ENCODE assay signal across 1 cellular context in genomic region chr2:64865073-64865830, GRCh38.
TF ChIP-seq lines count a peak whose summit lies in the region.

No MANE protein-coding gene starts in this region.

TF ChIP-seq in HepG2, 621 proteins besides CTCF, POLR2A, EP300 and RAD21 (continued from another document and continues in another):
- TF ChIP-seq CCDC6 (CRISPR knock-in tag; IDR thresholded peaks at IDR 0.05) (0 out of 2 replicates have a peak, but pooled peaks have one; percentile 19), ZSCAN31 (CRISPR knock-in tag; IDR thresholded peaks at IDR 0.05; ENCODE audit: low read depth) (peak; percentile 80; the same call in 1 of the 2 replicates), CHCHD3 (CRISPR knock-in tag; IDR thresholded peaks at IDR 0.05) (no peak), ZNF570 (CRISPR knock-in tag; IDR thresholded peaks at IDR 0.05; ENCODE audit: borderline replicate concordance) (no peak), ZNF709 (CRISPR knock-in tag; IDR thresholded peaks at IDR 0.05) (no peak; the same call in 1 of the 2 replicates), SNAPC2 (CRISPR knock-in tag; IDR thresholded peaks at IDR 0.05) (no peak), E2F1 (CRISPR knock-in tag; IDR thresholded peaks at IDR 0.05) (no peak), HIC2 (CRISPR knock-in tag; IDR thresholded peaks at IDR 0.05; ENCODE audit: low read depth) (peak; percentile 56; the same call in 1 of the 2 replicates), HMGA1 (CRISPR knock-in tag; conservative IDR thresholded peaks at IDR 0.05) (no peak), ZNF20 (CRISPR knock-in tag; IDR thresholded peaks at IDR 0.05) (no peak), ZBTB37 (CRISPR knock-in tag; IDR thresholded peaks at IDR 0.05) (no peak), ZNF138 (CRISPR knock-in tag; IDR thresholded peaks at IDR 0.05; ENCODE audit: low read depth) (no peak), RFX5 (IDR thresholded peaks at IDR 0.05; ENCODE audit: low read depth, low read length) (no peak), POLR2AphosphoS5 (IDR thresholded peaks at IDR 0.05; ENCODE audit: low read depth, low read length) (no peak), ZNF333 (CRISPR knock-in tag; IDR thresholded peaks at IDR 0.05; ENCODE audit: borderline replicate concordance) (no peak), NFAT5 (CRISPR knock-in tag; IDR thresholded peaks at IDR 0.05) (no peak), ZNF512 (CRISPR knock-in tag; IDR thresholded peaks at IDR 0.05) (no peak), TFAP4 (IDR thresholded peaks at IDR 0.05; ENCODE audit: borderline replicate concordance, low read depth) (no peak), ZNF737 (CRISPR knock-in tag; IDR thresholded peaks at IDR 0.05; ENCODE audit: borderline replicate concordance) (no peak), ZNF34 (CRISPR knock-in tag; IDR thresholded peaks at IDR 0.05; ENCODE audit: borderline replicate concordance) (peak; percentile 58; the same call in 1 of the 2 replicates), MIER3 (CRISPR knock-in tag; IDR thresholded peaks at IDR 0.05; ENCODE audit: borderline replicate concordance) (no peak), ATRX (CRISPR knock-in tag; IDR thresholded peaks at IDR 0.05; ENCODE audit: borderline replicate concordance) (no peak), ZNF275 (CRISPR knock-in tag; IDR thresholded peaks at IDR 0.05; ENCODE audit: borderline replicate concordance) (no peak), THAP9 (CRISPR knock-in tag; IDR thresholded peaks at IDR 0.05; ENCODE audit: borderline replicate concordance) (0 out of 2 replicates have a peak, but pooled peaks have one; percentile 27), NCOA2 (CRISPR knock-in tag; IDR thresholded peaks at IDR 0.05) (no peak), PTBP1 (IDR thresholded peaks at IDR 0.05; ENCODE audit: low read depth, low read length, poor library complexity, severe bottlenecking) (no peak), TGIF2 (CRISPR knock-in tag; IDR thresholded peaks at IDR 0.05) (no peak), ZNF556 (CRISPR knock-in tag; IDR thresholded peaks at IDR 0.05; ENCODE audit: borderline replicate concordance) (peak; percentile 65; the same call in 1 of the 2 replicates), MED1 (CRISPR knock-in tag; IDR thresholded peaks at IDR 0.05) (no peak), TBP (CRISPR knock-in tag; IDR thresholded peaks at IDR 0.05) (no peak), ZSCAN22 (CRISPR knock-in tag; IDR thresholded peaks at IDR 0.05) (no peak), ZNF3 (CRISPR knock-in tag; IDR thresholded peaks at IDR 0.05) (no peak), NPAS2 (CRISPR knock-in tag; IDR thresholded peaks at IDR 0.05; ENCODE audit: borderline replicate concordance) (no peak), ZNF296 (CRISPR knock-in tag; conservative IDR thresholded peaks at IDR 0.05) (no peak), GATA4 (IDR thresholded peaks at IDR 0.05; ENCODE audit: borderline replicate concordance, low read depth) (no peak), SALL2 (CRISPR knock-in tag; IDR thresholded peaks at IDR 0.05) (no peak), RELA (CRISPR knock-in tag; IDR thresholded peaks at IDR 0.05) (no peak), ZBTB3 (CRISPR knock-in tag; IDR thresholded peaks at IDR 0.05; ENCODE audit: borderline replicate concordance, low read depth) (no peak), SRY (CRISPR knock-in tag; IDR thresholded peaks at IDR 0.05) (no peak), MYNN (CRISPR knock-in tag; IDR thresholded peaks at IDR 0.05; ENCODE audit: low read depth) (no peak), TARDBP (CRISPR knock-in tag; IDR thresholded peaks at IDR 0.05) (no peak), ZBTB34 (CRISPR knock-in tag; IDR thresholded peaks at IDR 0.05) (no peak), HINFP (CRISPR knock-in tag; IDR thresholded peaks at IDR 0.05; ENCODE audit: low read depth) (no peak), ZNF253 (CRISPR knock-in tag; IDR thresholded peaks at IDR 0.05; ENCODE audit: borderline replicate concordance) (no peak), ZNF780A (CRISPR knock-in tag; IDR thresholded peaks at IDR 0.05) (no peak), KLF12 (CRISPR knock-in tag; IDR thresholded peaks at IDR 0.05; ENCODE audit: borderline replicate concordance) (no peak), EEA1 (CRISPR knock-in tag; IDR thresholded peaks at IDR 0.05; ENCODE audit: borderline replicate concordance) (no peak), CC2D1A (CRISPR knock-in tag; IDR thresholded peaks at IDR 0.05) (no peak)
